8 cellular contexts compared by ENCODE assay signal in the genomic region with DNA sequence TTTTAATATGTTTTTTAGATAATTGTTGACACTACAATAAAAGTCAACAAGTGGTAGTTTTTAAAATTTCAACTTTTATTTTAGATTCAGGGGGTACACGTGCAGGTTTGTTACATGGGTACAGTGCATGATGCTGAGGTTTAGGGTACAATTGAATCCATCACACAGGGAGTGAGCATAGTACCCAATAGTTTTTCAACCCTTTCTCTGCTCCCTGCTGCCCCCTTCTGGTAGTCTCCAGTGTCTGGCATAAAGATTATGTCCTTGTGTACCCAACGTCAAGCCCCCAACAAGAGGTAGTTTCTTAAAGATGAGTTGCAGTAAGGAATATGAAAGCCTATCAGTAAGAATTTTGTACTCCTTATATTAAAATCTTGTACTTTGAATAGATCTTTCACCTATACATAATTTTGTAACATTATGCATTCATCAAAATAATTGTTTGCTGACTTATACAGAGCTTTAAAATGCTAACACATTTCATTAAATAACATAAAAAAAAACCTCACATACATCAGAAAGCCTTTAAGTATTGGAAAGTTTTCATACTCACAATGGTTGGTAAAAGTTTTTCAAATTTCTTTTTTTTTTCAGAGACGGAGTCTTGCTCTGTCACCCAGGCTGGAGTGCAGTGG. TPM values are rescaled to one million over a fixed set of nuclear protein-coding genes. Genes with fewer than 3 reads are reported as not detected.
DNase-seq lines count a peak whose midpoint lies in the region; ATAC-seq and TF ChIP-seq lines count a peak whose summit lies in the region.

No MANE protein-coding gene starts in this region.

- H3K9me3 ChIP-seq in HCT116 (ENCODE audit: control insufficient read depth in 1 of 2, insufficient read depth in 1 of 2, low read depth in 1 of 2, low read length in 2 of 2) (no peaks in the 10 kb centered on the region), WERI-Rb-1 (ENCODE audit: severe bottlenecking) (peaks cover 3% of the 10 kb centered on the region), lower lobe of right lung (no peaks in the 10 kb centered on the region)

- DNase-seq in GM10248 (ENCODE audit: extremely low spot score): peak; percentile 50
- peak; percentile 47 for DNase-seq in HCT116 (ENCODE audit: low read depth, low spot score)
- peak; percentile 31 for DNase-seq in NCI-H187 treated with DMSO at 0.1 percent for 48 hours (lab: John Stamatoyannopoulos, UW)
- DNase-seq in WERI-Rb-1: peak; percentile 84
- DNase-seq in central memory CD4-positive, alpha-beta T cell: peak; percentile 70
- DNase-seq in lower lobe of right lung: no peak
- peak; percentile 67 to 72 for DNase-seq in stimulated activated CD8-positive, alpha-beta memory T cell treated with anti-CD3 and anti-CD28 coated beads, Interleukin-4, amount 100 ng/mL, for 1 hour (ENCODE audit: low read depth in 2 of 2, low spot score in 1 of 2)

- intact Hi-C loops in HCT116 (cut with micrococcal nuclease): loop anchor here (5.0 to 10.0 kb wide), 2 partner anchors 392 to 690 kb away; partner anchors contain the start of genes PPP2R3C and PRORP
- intact Hi-C loops in lower lobe of right lung (cut with DNase I): no loop called here

- H3K4me3 ChIP-seq in HCT116 (replicated peaks in 1 of 2; ENCODE audit: low read depth in 1 of 2, low read length in 2 of 2) (no peak overlapping the region), WERI-Rb-1 (ENCODE audit: low read depth, low read length) (no peak overlapping the region), lower lobe of right lung (no peak overlapping the region)

- H3K4me2 ChIP-seq in HCT116 (ENCODE audit: low read length): no peak overlapping the region

- no TSS peak for BruUV-seq in HCT116 (replicated peaks; lab: Mats Ljungman, UMichigan)

- peaks cover 0 to 2% of the 10 kb centered on the region in 2 experiments; a peak in 3 of 4 replicates for H3K4me1 ChIP-seq in HCT116 (ENCODE audit: control insufficient read depth in 1 of 2, insufficient read depth in 2 of 2, low read length in 2 of 2)
- H3K4me1 ChIP-seq in lower lobe of right lung: no peaks in the 10 kb centered on the region

- CTCF ChIA-PET in GM10248 (lab: Yijun Ruan, JAX): interaction anchor here (0.6 to 4.4 kb wide), 12 partner anchors 8 to 386 kb away, joined by 3 to 21 read pairs (median 4); partner anchors contain the start of gene BRMS1L
- CTCF ChIA-PET in HCT116 (lab: Charles Lee): interaction anchor here (1.0 to 1.9 kb wide), 3 partner anchors 12 to 393 kb away, joined by 3 to 15 read pairs (median 6); partner anchors contain the start of gene BRMS1L

- ATAC-seq in HCT116 (peak; percentile 89), lower lobe of right lung (peak; percentile 84 to 86), HG03571 (IDR thresholded peaks at IDR 0.05; ENCODE audit: unreplicated experiment) (no peak)

- POLR2A ChIA-PET in GM10248 (lab: Yijun Ruan, JAX) (no interaction called here), HCT116 (lab: Charles Lee) (no interaction called here)

- H2AFZ ChIP-seq in HCT116 (ENCODE audit: low read depth, low read length, poor library complexity, severe bottlenecking): peak overlapping the region; percentile 35

- H3K36me3 ChIP-seq in HCT116 (ENCODE audit: control insufficient read depth in 1 of 2, insufficient read depth in 2 of 2, low read length in 2 of 2) (no peaks in the 10 kb centered on the region), WERI-Rb-1 (no peaks in the 10 kb centered on the region), lower lobe of right lung (no peaks in the 10 kb centered on the region)

- TF ChIP-seq CTCF in GM10248 (IDR thresholded peaks at IDR 0.05; ENCODE audit: control extremely low read depth, extremely low read depth, low read depth, missing control alignments) (peak; percentile 81), HCT116 (IDR thresholded peaks at IDR 0.05 in 2 of 3, conservative IDR thresholded peaks at IDR 0.05 in 1 of 3; ENCODE audit: borderline replicate concordance in 1 of 3, insufficient read depth in 1 of 3, low read depth in 2 of 3, low read length in 2 of 3) (peak; percentile 24 to 86 (median 79); a peak in 5 of 6 replicates), WERI-Rb-1 (IDR thresholded peaks at IDR 0.05; ENCODE audit: low read depth, low read length) (peak; percentile 71), lower lobe of right lung (IDR thresholded peaks at IDR 0.05) (peak; percentile 75)

- no peak for TF ChIP-seq POLR2A in HCT116 (IDR thresholded peaks at IDR 0.05; ENCODE audit: borderline replicate concordance, extremely low read depth, insufficient read depth, insufficient read length)

- H3K27me3 ChIP-seq in HCT116 (ENCODE audit: insufficient read depth, low read length) (no peaks in the 10 kb centered on the region), WERI-Rb-1 (ENCODE audit: insufficient read depth, low read depth, severe bottlenecking) (no peaks in the 10 kb centered on the region), lower lobe of right lung (ENCODE audit: low read depth) (no peaks in the 10 kb centered on the region)

- TF ChIP-seq RAD21 in HCT116 (IDR thresholded peaks at IDR 0.05; ENCODE audit: low read depth): peak; percentile 42

- H3K79me2 ChIP-seq in HCT116 (ENCODE audit: insufficient read depth, low read length): no peaks in the 10 kb centered on the region

- no peak overlapping the region for H3K9ac ChIP-seq in HCT116 (ENCODE audit: low read length)

- no peaks in the 10 kb centered on the region for H4K20me1 ChIP-seq in HCT116 (ENCODE audit: insufficient read depth)

- no peak overlapping the region for H3K27ac ChIP-seq in HCT116 (ENCODE audit: low read depth, low read length)
- H3K27ac ChIP-seq in WERI-Rb-1: no peak overlapping the region
- no peak overlapping the region for H3K27ac ChIP-seq in lower lobe of right lung

- no peaks in the 10 kb centered on the region for H3K9me2 ChIP-seq in HCT116 (ENCODE audit: insufficient read depth)

- RAD21 ChIA-PET in HCT116 (lab: Charles Lee; ENCODE audit: low non-redundant PET in 1 of 2, low total read pairs in 2 of 2, uncharacterized antibody in 2 of 2, unreplicated experiment in 2 of 2): no interaction called here

TF ChIP-seq in HCT116, 20 proteins besides CTCF, POLR2A, EP300 and RAD21:
- no peak for TF ChIP-seq EZH2 (IDR thresholded peaks at IDR 0.05)
- TF ChIP-seq, protein P1, sequence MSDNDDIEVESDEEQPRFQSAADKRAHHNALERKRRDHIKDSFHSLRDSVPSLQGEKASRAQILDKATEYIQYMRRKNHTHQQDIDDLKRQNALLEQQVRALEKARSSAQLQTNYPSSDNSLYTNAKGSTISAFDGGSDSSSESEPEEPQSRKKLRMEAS (IDR thresholded peaks at IDR 0.05): no peak

RNA-seq across cellular contexts. Expression of gene RALGAPA1, which starts 5.4 kb away (rescaled TPM):
- 29.3 TPM for total RNA-seq in HCT116 (2021; ENCODE audit: unreplicated experiment)
- 5.4 and 6.6 TPM in 2 replicates for polyA plus RNA-seq in HCT116 (2012)
- total RNA-seq in lower lobe of right lung: 64.9 TPM

RNA-seq across cellular contexts. Expression of gene BRMS1L, which starts 11.7 kb away (rescaled TPM):
- total RNA-seq in HCT116 (2021; ENCODE audit: unreplicated experiment) (6.2 TPM), lower lobe of right lung (5.5 TPM)
- 1.8 and 2.7 TPM in 2 replicates for polyA plus RNA-seq in HCT116 (2012)
